24 cellular contexts compared by ENCODE assay signal in genomic region chr19:10407102-10407501, GRCh38. TPM values are rescaled to one million over a fixed set of nuclear protein-coding genes. Genes with fewer than 3 reads are reported as not detected.
DNase-seq lines count a peak whose midpoint lies in the region; ATAC-seq and TF ChIP-seq lines count a peak whose summit lies in the region.
"Had no signal": no experiment of that assay in that cellular context is flagged by ENCODE, and none has a peak within 500 bp of the region (broad histone marks: within the 10 kb centered on the region; RNA-seq: fewer than 3 reads in every experiment).

No MANE protein-coding gene starts in this region.

- peaks cover 65% of the 10 kb centered on the region for H3K4me1 Mint-ChIP-seq in activated naive CD8-positive, alpha-beta T cell (ENCODE audit: low read depth)
- H3K4me1 Mint-ChIP-seq in activated naive CD8-positive, alpha-beta T cell treated with anti-CD3 and anti-CD28 coated beads for 36 hours = peaks cover 58% of the 10 kb centered on the region
- H3K4me1 Mint-ChIP-seq in IgD-negative memory B cell = peaks cover 48 to 57% (median 54%) of the 10 kb centered on the region in 3 donors
- peaks cover 63% of the 10 kb centered on the region for H3K4me1 Mint-ChIP-seq in activated naive CD8-positive, alpha-beta T cell treated with anti-CD3 and anti-CD28 coated beads, Interleukin-2, amount 10 ng/mL, durations not matched to agents 7 days and 5 days

- no peak overlapping the region for H3K4me2 ChIP-seq in osteoblast (ENCODE audit: insufficient read depth, low read length)

- H3K9me3 Mint-ChIP-seq in activated naive CD8-positive, alpha-beta T cell (ENCODE audit: low read depth) = no peaks in the 10 kb centered on the region
- H3K9me3 Mint-ChIP-seq in activated naive CD8-positive, alpha-beta T cell treated with anti-CD3 and anti-CD28 coated beads for 36 hours = no peaks in the 10 kb centered on the region
- no peaks in the 10 kb centered on the region for H3K9me3 Mint-ChIP-seq in IgD-negative memory B cell
- H3K9me3 Mint-ChIP-seq in activated naive CD8-positive, alpha-beta T cell treated with anti-CD3 and anti-CD28 coated beads, Interleukin-2, amount 10 ng/mL, durations not matched to agents 7 days and 5 days = no peaks in the 10 kb centered on the region
- H3K9me3 Mint-ChIP-seq: HFFc6 had no signal

- no peak for ATAC-seq in activated naive CD8-positive, alpha-beta T cell treated with anti-CD3 and anti-CD28 coated beads, Interleukin-2, amount 10 ng/mL, durations not matched to agents 7 days and 5 days (ENCODE audit: low read depth)
- no peak for ATAC-seq in esophagus mucosa
- ATAC-seq: gastrocnemius medialis, GM12878 had no signal

- no peak overlapping the region for H3K4me3 ChIP-seq in osteoblast (ENCODE audit: insufficient read depth, low read length)
- H3K4me3 ChIP-seq: esophagus squamous epithelium, gastrocnemius medialis, GM12878, prostate gland, thoracic aorta had no signal

- peaks cover 4% of the 10 kb centered on the region for H3K27me3 ChIP-seq in osteoblast (ENCODE audit: insufficient read depth, low read length)

- peaks cover 32% of the 10 kb centered on the region for H3K4me1 ChIP-seq in osteoblast (ENCODE audit: insufficient read depth, low read length)

- H4K20me1 ChIP-seq in osteoblast (ENCODE audit: insufficient read depth, low read length) = peaks cover 7% of the 10 kb centered on the region

- H2AFZ ChIP-seq in osteoblast (ENCODE audit: low read length) = no peak overlapping the region

- DNase-seq in activated naive CD8-positive, alpha-beta T cell treated with anti-CD3 and anti-CD28 coated beads for 36 hours = no peak
- no peak for DNase-seq in activated naive CD8-positive, alpha-beta T cell treated with anti-CD3 and anti-CD28 coated beads, Interleukin-2, amount 10 ng/mL, durations not matched to agents 7 days and 5 days
- DNase-seq in osteoblast (ENCODE audit: insufficient read length, low spot score, missing footprints) (peak; percentile 58), RKO (ENCODE audit: low spot score) (no peak)
- DNase-seq in stimulated activated CD4-positive, alpha-beta T cell treated with anti-CD3 and anti-CD28 coated beads, Interleukin-2, amount 100 ng/mL, for 48 hours = no peak
- DNase-seq: activated CD4-positive, alpha-beta T cell treated with anti-CD3 and anti-CD28 coated beads for 48 hours; activated naive CD4-positive, alpha-beta T cell; COR-L47; DND-41; effector CD4-positive, alpha-beta T cell; esophagus squamous epithelium; gastrocnemius medialis; HFFc6; hippocampal formation; midbrain; MV-4-11; NCI-H187 treated with DMSO at 0.1 percent for 48 hours; NCI-H748 treated with DMSO at 0.1 percent for 48 hours had no signal

- H3K4me3 Mint-ChIP-seq in activated naive CD8-positive, alpha-beta T cell = peak overlapping the region; percentile 41
- no peak overlapping the region for H3K4me3 Mint-ChIP-seq in activated naive CD8-positive, alpha-beta T cell treated with anti-CD3 and anti-CD28 coated beads for 36 hours
- H3K4me3 Mint-ChIP-seq in IgD-negative memory B cell = peak overlapping the region in 1 of 4 donors; percentile 77
- H3K4me3 Mint-ChIP-seq in activated naive CD8-positive, alpha-beta T cell treated with anti-CD3 and anti-CD28 coated beads, Interleukin-2, amount 10 ng/mL, durations not matched to agents 7 days and 5 days = peak overlapping the region; percentile 88
- H3K4me3 Mint-ChIP-seq: HFFc6 had no signal

- no peak overlapping the region for H3K27ac Mint-ChIP-seq in activated naive CD8-positive, alpha-beta T cell
- no peak overlapping the region for H3K27ac Mint-ChIP-seq in activated naive CD8-positive, alpha-beta T cell treated with anti-CD3 and anti-CD28 coated beads for 36 hours
- H3K27ac Mint-ChIP-seq in IgD-negative memory B cell = peak overlapping the region; percentile 16 to 90 (median 52)
- H3K27ac Mint-ChIP-seq in activated naive CD8-positive, alpha-beta T cell treated with anti-CD3 and anti-CD28 coated beads, Interleukin-2, amount 10 ng/mL, durations not matched to agents 7 days and 5 days = peak overlapping the region; percentile 95
- H3K27ac Mint-ChIP-seq: HFFc6 had no signal

- POLR2A ChIA-PET in activated naive CD8-positive, alpha-beta T cell treated with anti-CD3 and anti-CD28 coated beads, Interleukin-2, amount 10 ng/mL, durations not matched to agents 7 days and 5 days (lab: Charles Lee) = interaction anchor here (0.9 to 8.7 kb wide), 5 partner anchors 12 to 159 kb away, joined by 3 to 199 read pairs (median 7); partner anchors contain the start of genes KEAP1 and PDE4A

- H3K27me3 Mint-ChIP-seq in activated naive CD8-positive, alpha-beta T cell = no peaks in the 10 kb centered on the region
- no peaks in the 10 kb centered on the region for H3K27me3 Mint-ChIP-seq in activated naive CD8-positive, alpha-beta T cell treated with anti-CD3 and anti-CD28 coated beads for 36 hours
- no peaks in the 10 kb centered on the region for H3K27me3 Mint-ChIP-seq in IgD-negative memory B cell
- no peaks in the 10 kb centered on the region for H3K27me3 Mint-ChIP-seq in activated naive CD8-positive, alpha-beta T cell treated with anti-CD3 and anti-CD28 coated beads, Interleukin-2, amount 10 ng/mL, durations not matched to agents 7 days and 5 days

- H3K36me3 ChIP-seq in osteoblast (ENCODE audit: insufficient read depth, low read length) = no peaks in the 10 kb centered on the region
- H3K36me3 ChIP-seq: esophagus squamous epithelium, gastrocnemius medialis, prostate gland, thoracic aorta had no signal

- no peak overlapping the region for H3K27ac ChIP-seq in osteoblast (ENCODE audit: low read depth, low read length)
- H3K27ac ChIP-seq: esophagus squamous epithelium, gastrocnemius medialis, prostate gland, thoracic aorta had no signal

- H3K9me3 ChIP-seq in osteoblast (ENCODE audit: low read depth, low read length) = no peaks in the 10 kb centered on the region
- H3K9me3 ChIP-seq: esophagus squamous epithelium, gastrocnemius medialis, prostate gland, thoracic aorta had no signal

- H3K79me2 ChIP-seq in osteoblast (ENCODE audit: insufficient read depth, low read length) = peaks cover 15% of the 10 kb centered on the region

- H3K36me3 Mint-ChIP-seq in activated naive CD8-positive, alpha-beta T cell = peaks cover 3% of the 10 kb centered on the region
- H3K36me3 Mint-ChIP-seq in activated naive CD8-positive, alpha-beta T cell treated with anti-CD3 and anti-CD28 coated beads for 36 hours = peaks cover 8% of the 10 kb centered on the region
- no peaks in the 10 kb centered on the region for H3K36me3 Mint-ChIP-seq in IgD-negative memory B cell
- H3K36me3 Mint-ChIP-seq in activated naive CD8-positive, alpha-beta T cell treated with anti-CD3 and anti-CD28 coated beads, Interleukin-2, amount 10 ng/mL, durations not matched to agents 7 days and 5 days = peaks cover 5% of the 10 kb centered on the region

- TF ChIP-seq CTCF in osteoblast (IDR thresholded peaks at IDR 0.05; ENCODE audit: extremely low read depth, low read depth, low read length) = no peak

RNA-seq across cellular contexts. Expression of gene CDC37, which starts 3.8 kb away (rescaled TPM):
- 100 to 1,000 TPM; 242 to 252 TPM for total RNA-seq in activated naive CD8-positive, alpha-beta T cell treated with anti-CD3 and anti-CD28 coated beads for 36 hours
- 78.8 TPM for polyA plus RNA-seq in IgD-negative memory B cell
- total RNA-seq in activated naive CD8-positive, alpha-beta T cell treated with anti-CD3 and anti-CD28 coated beads, Interleukin-2, amount 10 ng/mL, durations not matched to agents 7 days and 5 days = 100 to 1,000 TPM; 242 to 248 TPM
- total RNA-seq in osteoblast = 131 and 154 TPM in 2 replicates
- total RNA-seq in esophagus mucosa = 86.5 TPM

RNA-seq across cellular contexts. Expression of gene PDE4A, which starts 13.2 kb away (rescaled TPM):
- 10 to 100 TPM; 10.6 to 11.4 TPM for total RNA-seq in activated naive CD8-positive, alpha-beta T cell treated with anti-CD3 and anti-CD28 coated beads for 36 hours
- polyA plus RNA-seq in IgD-negative memory B cell = 2.9 TPM
- 10 to 100 TPM; 28.2 to 29.2 TPM for total RNA-seq in activated naive CD8-positive, alpha-beta T cell treated with anti-CD3 and anti-CD28 coated beads, Interleukin-2, amount 10 ng/mL, durations not matched to agents 7 days and 5 days
- total RNA-seq in osteoblast (5.1 and 8.3 TPM in 2 replicates), esophagus mucosa (0.92 TPM)

RNA-seq across cellular contexts. Expression of gene TYK2, which starts 26.7 kb away (rescaled TPM):
- 100 to 1,000 TPM; 153 to 155 TPM for total RNA-seq in activated naive CD8-positive, alpha-beta T cell treated with anti-CD3 and anti-CD28 coated beads for 36 hours
- polyA plus RNA-seq in IgD-negative memory B cell = 69.0 TPM
- total RNA-seq in activated naive CD8-positive, alpha-beta T cell treated with anti-CD3 and anti-CD28 coated beads, Interleukin-2, amount 10 ng/mL, durations not matched to agents 7 days and 5 days = 100 to 1,000 TPM; 277 to 290 TPM
- 52.5 and 72.7 TPM in 2 replicates for total RNA-seq in osteoblast
- total RNA-seq in esophagus mucosa = 51.1 TPM

Comparison
In these comparisons a context has a peak if more than half of its experiments do, and no peak if none do; other contexts are left out.
1. H3K27ac Mint-ChIP-seq: peak in IgD-negative memory B cell (3 of 3) and activated naive CD8-positive, alpha-beta T cell treated with anti-CD3 and anti-CD28 coated beads, Interleukin-2, amount 10 ng/mL, durations not matched to agents 7 days and 5 days (single experiment); none in activated naive CD8-positive, alpha-beta T cell (single experiment) and activated naive CD8-positive, alpha-beta T cell treated with anti-CD3 and anti-CD28 coated beads for 36 hours (single experiment).